ENCODE assay signal across 10 cellular contexts in genomic region chr3:40780341-40780800, GRCh38.
A peak's percentile ranks its signal among the peaks of the same experiment; 100 is the strongest.
DNase-seq lines count a peak whose midpoint lies in the region; ATAC-seq and TF ChIP-seq lines count a peak whose summit lies in the region.
"Had no signal": no experiment of that assay in that cellular context is flagged by ENCODE, and none has a peak within 500 bp of the region (broad histone marks: within the 10 kb centered on the region; RNA-seq: fewer than 3 reads in every experiment).

No MANE protein-coding gene starts in this region.

- H3K4me3 ChIP-seq in mucosa of rectum (ENCODE audit: low read length in 2 of 2) = no peak overlapping the region
- H3K4me3 ChIP-seq in upper lobe of right lung = peak overlapping the region; percentile 29
- no peak overlapping the region for H3K4me3 ChIP-seq in BE2C (ENCODE audit: low read depth, low read length)

- H3K36me3 ChIP-seq in mucosa of rectum (ENCODE audit: control insufficient read depth in 2 of 2, insufficient read depth in 2 of 2, low read length in 2 of 2) = no peaks in the 10 kb centered on the region
- no peaks in the 10 kb centered on the region for H3K36me3 ChIP-seq in upper lobe of right lung
- no peaks in the 10 kb centered on the region for H3K36me3 ChIP-seq in BE2C

- no peaks in the 10 kb centered on the region for H3K9me3 ChIP-seq in mucosa of rectum (ENCODE audit: control insufficient read depth in 2 of 2, low read length in 2 of 2)
- H3K9me3 ChIP-seq in upper lobe of right lung = no peaks in the 10 kb centered on the region
- no peaks in the 10 kb centered on the region for H3K9me3 ChIP-seq in BE2C

- no peaks in the 10 kb centered on the region for H3K27me3 ChIP-seq in mucosa of rectum (ENCODE audit: control insufficient read depth in 2 of 2, insufficient read depth in 2 of 2, low read length in 2 of 2)
- no peaks in the 10 kb centered on the region for H3K27me3 ChIP-seq in upper lobe of right lung
- H3K27me3 ChIP-seq in BE2C = no peaks in the 10 kb centered on the region

- peaks cover 0 to 4% of the 10 kb centered on the region in 2 donors for H3K4me1 ChIP-seq in mucosa of rectum (ENCODE audit: control insufficient read depth in 2 of 2, insufficient read depth in 2 of 2, low read length in 2 of 2)
- H3K4me1 ChIP-seq in upper lobe of right lung = peaks cover 17% of the 10 kb centered on the region
- H3K4me1 ChIP-seq in BE2C = no peaks in the 10 kb centered on the region

- peak; percentile 81 for ATAC-seq in upper lobe of right lung
- ATAC-seq in GM21367 (IDR thresholded peaks at IDR 0.05; ENCODE audit: unreplicated experiment) = no peak
- no peak for ATAC-seq in GM19035 (IDR thresholded peaks at IDR 0.05; ENCODE audit: unreplicated experiment)
- ATAC-seq: activated naive CD4-positive, alpha-beta T cell treated with anti-CD3 and anti-CD28 coated beads, Interleukin-2, amount 50 U/mL, for 72 hours had no signal

- TF ChIP-seq CTCF in upper lobe of right lung (IDR thresholded peaks at IDR 0.05) (no peak), BE2C (IDR thresholded peaks at IDR 0.05; ENCODE audit: low read depth, low read length) (no peak)

- peak; percentile 27 for DNase-seq in NCI-H510A treated with DMSO at 0.1 percent for 48 hours (lab: John Stamatoyannopoulos, UW)
- DNase-seq in epithelial cell of prostate (ENCODE audit: low read depth, low spot score) = no peak
- DNase-seq in upper lobe of right lung = peak; percentile 82
- no peak for DNase-seq in BE2C
- no peak for DNase-seq in activated naive CD4-positive, alpha-beta T cell treated with anti-CD3 and anti-CD28 coated beads, Interleukin-2, amount 50 U/mL, for 16 hours
- DNase-seq: NCI-H526 had no signal

- no peak overlapping the region for H3K9ac ChIP-seq in mucosa of rectum (ENCODE audit: low read depth in 1 of 2, low read length in 2 of 2)

- H3K27ac ChIP-seq in epithelial cell of prostate (peak overlapping the region; percentile 71), mucosa of rectum (ENCODE audit: low read depth in 2 of 2, low read length in 2 of 2) (peak overlapping the region; percentile 12 to 57), upper lobe of right lung (peak overlapping the region; percentile 70)

- intact Hi-C loops in upper lobe of right lung (cut with DNase I) = no loop called here

Comparison
In these comparisons a context has a peak if more than half of its experiments do, and no peak if none do; other contexts are left out.
1. DNase-seq: peak in NCI-H510A treated with DMSO at 0.1 percent for 48 hours (single experiment) and upper lobe of right lung (single experiment); none in epithelial cell of prostate (single experiment), BE2C (single experiment) and activated naive CD4-positive, alpha-beta T cell treated with anti-CD3 and anti-CD28 coated beads, Interleukin-2, amount 50 U/mL, for 16 hours (single experiment).
2. Peak in every context shown above with its lines, with median percentiles within 50 percentile points of each other: H3K27ac ChIP-seq.